15 cellular contexts compared by ENCODE assay signal in genomic region chr9:129262261-129262660, GRCh38.
DNase-seq lines count a peak whose midpoint lies in the region; ATAC-seq and TF ChIP-seq lines count a peak whose summit lies in the region.
"Had no signal": no experiment of that assay in that cellular context is flagged by ENCODE, and none has a peak within 500 bp of the region (broad histone marks: within the 10 kb centered on the region; RNA-seq: fewer than 3 reads in every experiment).

No MANE protein-coding gene starts in this region.

- intact Hi-C loops in CD14-positive monocyte (cut with micrococcal nuclease) (no loop called here), heart right ventricle (cut with DNase I) (no loop called here), sigmoid colon (cut with DNase I) (no loop called here)

- TF ChIP-seq EP300 in sigmoid colon (IDR thresholded peaks at IDR 0.05), result no peak

- peaks cover 0 to 35% (median 22%) of the 10 kb centered on the region in 9 donors for H3K4me1 ChIP-seq in heart right ventricle
- H3K4me1 ChIP-seq in sigmoid colon, result peaks cover 0 to 16% (median 14%) of the 10 kb centered on the region in 4 donors
- H3K4me1 ChIP-seq: prostate gland had no signal

- no peaks in the 10 kb centered on the region for H3K36me3 ChIP-seq in heart right ventricle
- H3K36me3 ChIP-seq in sigmoid colon, result no peaks in the 10 kb centered on the region
- H3K36me3 ChIP-seq: HAP-1, prostate gland had no signal

- H3K27ac ChIP-seq in heart right ventricle, result peak overlapping the region; percentile 14 to 91 (median 80)
- peak overlapping the region in 3 of 4 donors; percentile 34 to 70 (median 48) for H3K27ac ChIP-seq in sigmoid colon

- H3K36me3 Mint-ChIP-seq in CD14-positive monocyte, result no peaks in the 10 kb centered on the region
- H3K36me3 Mint-ChIP-seq in activated T-helper 17 cell treated with anti-CD3 and anti-CD28 coated beads, Interleukin-2, amount 50 U/mL, for 72 hours (ENCODE audit: low read depth), result no peaks in the 10 kb centered on the region

- TF ChIP-seq POLR2A in sigmoid colon (IDR thresholded peaks at IDR 0.05), result no peak

- H3K9me3 Mint-ChIP-seq in CD14-positive monocyte, result peaks cover 0 to 3% (median 0%) of the 10 kb centered on the region in 7 donors
- no peaks in the 10 kb centered on the region for H3K9me3 Mint-ChIP-seq in activated T-helper 17 cell treated with anti-CD3 and anti-CD28 coated beads, Interleukin-2, amount 50 U/mL, for 72 hours
- H3K9me3 Mint-ChIP-seq: activated CD8-positive, alpha-beta T cell treated with anti-CD3 and anti-CD28 coated beads for 36 hours had no signal

- peaks cover 33% of the 10 kb centered on the region for H3K4me1 Mint-ChIP-seq in CD14-positive monocyte
- peaks cover 19% of the 10 kb centered on the region for H3K4me1 Mint-ChIP-seq in activated T-helper 17 cell treated with anti-CD3 and anti-CD28 coated beads, Interleukin-2, amount 50 U/mL, for 72 hours

- H3K9me3 ChIP-seq in heart right ventricle, result no peaks in the 10 kb centered on the region
- no peaks in the 10 kb centered on the region for H3K9me3 ChIP-seq in sigmoid colon
- H3K9me3 ChIP-seq: HAP-1, prostate gland had no signal

- 69 to 81% methylated on average over 8 to 9 of the region's 9 CpGs for WGBS in heart right ventricle, 2 donors
- WGBS in sigmoid colon, 2 donors, result 86 to 87% methylated on average over 9 of the region's 9 CpGs

- peak overlapping the region in 7 of 10 donors; percentile 7 to 43 (median 37) for H3K4me3 ChIP-seq in heart right ventricle
- H3K4me3 ChIP-seq in sigmoid colon, result no peak overlapping the region
- H3K4me3 ChIP-seq: HAP-1, lung, prostate gland had no signal

- peak overlapping the region in 3 of 7 donors; percentile 38 to 83 (median 41) for H3K27ac Mint-ChIP-seq in CD14-positive monocyte
- H3K27ac Mint-ChIP-seq in activated T-helper 17 cell treated with anti-CD3 and anti-CD28 coated beads, Interleukin-2, amount 50 U/mL, for 72 hours, result peak overlapping the region; percentile 82
- H3K27ac Mint-ChIP-seq: activated CD8-positive, alpha-beta T cell treated with anti-CD3 and anti-CD28 coated beads for 36 hours had no signal

- H3K27me3 ChIP-seq in heart right ventricle, result peaks cover 0 to 19% (median 0%) of the 10 kb centered on the region in 7 donors
- H3K27me3 ChIP-seq in sigmoid colon, result peaks cover 0 to 14% (median 0%) of the 10 kb centered on the region in 3 donors

- TF ChIP-seq CTCF in CD14-positive monocyte (IDR thresholded peaks at IDR 0.05) (no peak), heart right ventricle (IDR thresholded peaks at IDR 0.05) (no peak), sigmoid colon (IDR thresholded peaks at IDR 0.05) (no peak)

- no peak for ATAC-seq in activated T-helper 17 cell treated with anti-CD3 and anti-CD28 coated beads, Interleukin-2, amount 50 U/mL, for 72 hours (replicated peaks)
- ATAC-seq in heart right ventricle (peak in 5 of 8 donors; percentile 20 to 51 (median 49)), HG03139 (IDR thresholded peaks at IDR 0.05; ENCODE audit: unreplicated experiment) (no peak), GM19351 (IDR thresholded peaks at IDR 0.05; ENCODE audit: unreplicated experiment) (no peak)
- ATAC-seq: activated CD8-positive, alpha-beta T cell treated with anti-CD3 and anti-CD28 coated beads for 36 hours had no signal

- peaks cover 23 to 25% (median 25%) of the 10 kb centered on the region in 3 donors for H3K27me3 Mint-ChIP-seq in CD14-positive monocyte (ENCODE audit: low read depth in 3 of 3)
- H3K27me3 Mint-ChIP-seq in activated T-helper 17 cell treated with anti-CD3 and anti-CD28 coated beads, Interleukin-2, amount 50 U/mL, for 72 hours, result no peaks in the 10 kb centered on the region

- peak overlapping the region; percentile 82 to 92 for H3K4me3 Mint-ChIP-seq in CD14-positive monocyte
- peak overlapping the region; percentile 67 for H3K4me3 Mint-ChIP-seq in activated T-helper 17 cell treated with anti-CD3 and anti-CD28 coated beads, Interleukin-2, amount 50 U/mL, for 72 hours

- no peak for DNase-seq in CD14-positive monocyte (ENCODE audit: low spot score)
- no peak for DNase-seq in heart right ventricle
- DNase-seq in sigmoid colon, result no peak
- no peak for DNase-seq in NCI-H2081 (lab: John Stamatoyannopoulos, UW)
- no peak for DNase-seq in germinal center (ENCODE audit: low spot score)
- DNase-seq: effector CD8-positive, alpha-beta T cell; naive B cell; NCI-H1417 had no signal

Comparison
In these comparisons a context has a peak if more than half of its experiments do, and no peak if none do; other contexts are left out.
1. ATAC-seq: peak in heart right ventricle (5 of 8); none in activated T-helper 17 cell treated with anti-CD3 and anti-CD28 coated beads, Interleukin-2, amount 50 U/mL, for 72 hours (single experiment), HG03139 (single experiment) and GM19351 (single experiment).
2. H3K4me3 ChIP-seq: peak in heart right ventricle (7 of 10); none in sigmoid colon (0 of 4).